In the genomic region with DNA sequence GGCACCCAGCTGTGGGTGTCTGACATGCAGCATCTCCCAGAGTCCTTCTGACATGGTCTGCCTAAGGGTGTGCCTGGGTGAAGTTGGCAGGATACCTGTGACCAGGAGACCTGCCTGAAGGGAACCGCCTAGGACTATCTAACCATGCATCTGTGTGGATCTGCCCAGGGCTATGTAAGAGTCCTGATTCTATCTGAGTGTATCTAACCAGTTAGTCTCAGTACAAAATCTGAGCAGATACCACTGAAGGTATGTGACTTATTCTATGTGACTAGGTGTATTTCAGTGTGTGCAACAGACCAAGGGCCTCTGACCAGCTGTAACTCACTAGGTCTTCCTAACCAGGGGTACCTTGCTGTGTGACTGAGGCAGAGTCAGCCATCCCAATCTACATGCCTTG, we compare ENCODE assay signal across 22 cellular contexts.
"Had no signal": no experiment of that assay in that cellular context is flagged by ENCODE, and none has a peak within 500 bp of the region (broad histone marks: within the 10 kb centered on the region; RNA-seq: fewer than 3 reads in every experiment).

No MANE protein-coding gene starts in this region.

- H3K27ac Mint-ChIP-seq: IgD-negative memory B cell had no signal

- H3K36me3 Mint-ChIP-seq: IgD-negative memory B cell had no signal

- DNase-seq: Kasumi-1, MM.1S, NCI-H1092 treated with DMSO at 0.1 percent for 48 hours, NCI-H1436, NCI-H187, NCI-H2029, NCI-H2081 treated with DMSO at 0.1 percent for 48 hours, NCI-H2171, NCI-H226, NCI-H446, NCI-H510A, NCI-H524 treated with DMSO at 0.1 percent for 48 hours, NCI-H69, NCI-H774, Right ventricle myocardium superior, SIG-M5 had no signal

- H3K4me1 ChIP-seq: SJSA1 had no signal

- H3K4me3 Mint-ChIP-seq: IgD-negative memory B cell had no signal

- H3K4me3 ChIP-seq: K562, SJSA1, SK-N-MC had no signal

- H3K27me3 Mint-ChIP-seq: IgD-negative memory B cell had no signal

- H3K36me3 ChIP-seq: SJSA1 had no signal

- H3K9me3 Mint-ChIP-seq: IgD-negative memory B cell had no signal

- H3K27ac ChIP-seq: HL-60, KMS-11, SJSA1, SK-N-MC had no signal

- H3K4me1 Mint-ChIP-seq: IgD-negative memory B cell had no signal

- H3K9me3 ChIP-seq: SJSA1 had no signal

- H3K27me3 ChIP-seq: SJSA1 had no signal
